1 cellular context compared by ENCODE assay signal in the genomic region with DNA sequence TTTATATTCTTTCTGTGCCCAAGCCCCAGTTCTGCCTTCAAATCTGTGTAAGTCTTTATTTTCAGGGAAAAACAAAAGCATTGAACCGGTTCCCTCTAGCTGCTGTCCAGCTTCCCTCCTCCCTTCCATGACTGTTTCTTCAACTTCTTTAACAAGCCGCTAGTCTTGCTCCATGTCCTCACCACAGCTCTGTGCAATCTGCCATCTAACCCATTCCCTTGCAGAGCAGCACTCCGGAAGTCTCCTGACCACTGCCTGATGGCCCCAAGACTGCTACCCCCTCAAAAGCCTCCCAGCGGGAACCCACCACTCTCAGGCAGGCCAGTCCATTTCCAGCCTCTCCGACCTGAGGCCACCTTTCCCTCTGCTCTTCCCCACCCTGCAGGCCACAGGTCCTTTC.
TF ChIP-seq lines count a peak whose summit lies in the region.

No MANE protein-coding gene starts in this region.

TF ChIP-seq in SK-N-SH, 30 proteins besides CTCF, POLR2A, EP300 and RAD21:
- TF ChIP-seq CHD2 (IDR thresholded peaks at IDR 0.05; ENCODE audit: low read length, partially characterized antibody) (no peak), NRF1 (IDR thresholded peaks at IDR 0.05; ENCODE audit: low read depth, low read length) (no peak), TCF12 (IDR thresholded peaks at IDR 0.05) (no peak), EZH2phosphoT487 (IDR thresholded peaks at IDR 0.05; ENCODE audit: borderline replicate concordance, low read depth) (no peak), NFIC (IDR thresholded peaks at IDR 0.05; ENCODE audit: borderline replicate concordance) (no peak), FOXM1 (IDR thresholded peaks at IDR 0.05; ENCODE audit: low read depth) (no peak), RCOR1 (IDR thresholded peaks at IDR 0.05; ENCODE audit: low read length) (no peak), ELF1 (IDR thresholded peaks at IDR 0.05) (no peak), GATA2 (CRISPR knock-in tag; IDR thresholded peaks at IDR 0.05) (no peak), TAF1 (IDR thresholded peaks at IDR 0.05; ENCODE audit: borderline replicate concordance, low read depth, low read length) (no peak)
- TF ChIP-seq, protein P1, sequence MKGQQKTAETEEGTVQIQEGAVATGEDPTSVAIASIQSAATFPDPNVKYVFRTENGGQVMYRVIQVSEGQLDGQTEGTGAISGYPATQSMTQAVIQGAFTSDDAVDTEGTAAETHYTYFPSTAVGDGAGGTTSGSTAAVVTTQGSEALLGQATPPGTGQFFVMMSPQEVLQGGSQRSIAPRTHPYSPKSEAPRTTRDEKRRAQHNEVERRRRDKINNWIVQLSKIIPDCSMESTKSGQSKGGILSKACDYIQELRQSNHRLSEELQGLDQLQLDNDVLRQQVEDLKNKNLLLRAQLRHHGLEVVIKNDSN (IDR thresholded peaks at IDR 0.05; ENCODE audit: borderline replicate concordance, low read depth): no peak
- TF ChIP-seq, protein P2, sequence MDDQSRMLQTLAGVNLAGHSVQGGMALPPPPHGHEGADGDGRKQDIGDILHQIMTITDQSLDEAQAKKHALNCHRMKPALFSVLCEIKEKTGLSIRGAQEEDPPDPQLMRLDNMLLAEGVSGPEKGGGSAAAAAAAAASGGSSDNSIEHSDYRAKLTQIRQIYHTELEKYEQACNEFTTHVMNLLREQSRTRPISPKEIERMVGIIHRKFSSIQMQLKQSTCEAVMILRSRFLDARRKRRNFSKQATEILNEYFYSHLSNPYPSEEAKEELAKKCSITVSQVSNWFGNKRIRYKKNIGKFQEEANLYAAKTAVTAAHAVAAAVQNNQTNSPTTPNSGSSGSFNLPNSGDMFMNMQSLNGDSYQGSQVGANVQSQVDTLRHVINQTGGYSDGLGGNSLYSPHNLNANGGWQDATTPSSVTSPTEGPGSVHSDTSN (IDR thresholded peaks at IDR 0.05): no peak
